ENCODE assay signal across 17 cellular contexts in the genomic region with DNA sequence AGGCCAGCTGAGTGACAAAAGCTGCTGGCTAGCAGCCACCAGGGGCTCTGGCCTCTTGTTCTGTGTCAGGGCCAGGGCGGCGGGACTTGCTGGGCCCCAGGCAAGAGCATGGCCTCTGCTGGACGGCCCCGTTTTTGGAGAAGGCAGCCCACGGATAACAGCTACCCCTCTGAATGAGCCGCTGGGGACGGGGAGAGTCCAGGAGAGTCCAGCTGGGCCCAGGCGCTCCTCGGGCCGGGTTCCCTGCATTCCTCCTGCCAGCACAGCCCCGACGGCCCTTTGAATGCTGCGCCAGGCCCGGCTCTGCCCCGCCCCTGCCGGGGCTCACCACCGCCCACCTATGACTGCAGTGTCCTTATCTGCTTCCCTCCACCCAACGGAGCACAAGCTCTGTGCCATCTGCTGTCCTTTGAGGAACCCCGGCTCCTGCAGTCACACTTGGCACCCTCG. TPM values are rescaled to one million over a fixed set of nuclear protein-coding genes. Genes with fewer than 3 reads are reported as not detected.
DNase-seq lines count a peak whose midpoint lies in the region; ATAC-seq and TF ChIP-seq lines count a peak whose summit lies in the region.
"Had no signal": no experiment of that assay in that cellular context is flagged by ENCODE, and none has a peak within 500 bp of the region (broad histone marks: within the 10 kb centered on the region; RNA-seq: fewer than 3 reads in every experiment).

No MANE protein-coding gene starts in this region.

- no peak for ATAC-seq in HG02970 (IDR thresholded peaks at IDR 0.05; ENCODE audit: low FRiP score, unreplicated experiment)
- no peak for ATAC-seq in naive thymus-derived CD8-positive, alpha-beta T cell

- peak overlapping the region; percentile 81 for H2AK5ac ChIP-seq in neuronal stem cell (ENCODE audit: low read depth, low read length)

- peak overlapping the region; percentile 4 for H2BK12ac ChIP-seq in neuronal stem cell (ENCODE audit: low read length)

- H3K27me3 ChIP-seq in endodermal cell (ENCODE audit: control insufficient read depth, insufficient read depth, low read length, poor library complexity, severe bottlenecking) (no peaks in the 10 kb centered on the region), neuronal stem cell (ENCODE audit: control insufficient read depth in 3 of 3, insufficient read depth in 3 of 3, low read depth in 1 of 3, low read length in 3 of 3) (no peaks in the 10 kb centered on the region)
- H3K27me3 ChIP-seq: spleen had no signal

- no peak for TF ChIP-seq CTCF in RWPE1 (conservative IDR thresholded peaks at IDR 0.05; ENCODE audit: low read depth)
- no peak for TF ChIP-seq CTCF in endodermal cell (conservative IDR thresholded peaks at IDR 0.05)

- H3K4me1 ChIP-seq in endodermal cell (ENCODE audit: control insufficient read depth, insufficient read depth, low read length): no peaks in the 10 kb centered on the region
- H3K4me1 ChIP-seq in neuronal stem cell (ENCODE audit: control insufficient read depth in 2 of 2, insufficient read depth in 1 of 2, low read depth in 1 of 2, low read length in 2 of 2): peaks cover 0 to 7% of the 10 kb centered on the region in 2 donors

- no peak overlapping the region for H3K4me3 ChIP-seq in endodermal cell (ENCODE audit: low read length)
- H3K4me3 ChIP-seq in neuronal stem cell (ENCODE audit: low read length in 2 of 2): no peak overlapping the region
- H3K4me3 ChIP-seq: spleen had no signal

- no peaks in the 10 kb centered on the region for H3K9me3 Mint-ChIP-seq in activated T-cell treated with anti-CD3 and anti-CD28 coated beads, Interleukin-2, amount 50 U/mL, for 24 hours
- H3K9me3 Mint-ChIP-seq in endodermal cell: no peaks in the 10 kb centered on the region
- no peaks in the 10 kb centered on the region for H3K9me3 Mint-ChIP-seq in naive thymus-derived CD8-positive, alpha-beta T cell
- H3K9me3 Mint-ChIP-seq: type B pancreatic cell had no signal

- POLR2A ChIA-PET in RWPE1 (lab: Yijun Ruan, JAX; ENCODE audit: low non-redundant PET): no interaction called here
- POLR2A ChIA-PET in naive thymus-derived CD8-positive, alpha-beta T cell (lab: Charles Lee): interaction anchor here (0.6 to 1.2 kb wide), 3 partner anchors 11 to 131 kb away, joined by 3 to 4 read pairs (median 3); no protein-coding TSS in a partner anchor

- no peak overlapping the region for H4K8ac ChIP-seq in neuronal stem cell (ENCODE audit: low read depth, low read length)

- CTCF ChIA-PET in RWPE1 (lab: Yijun Ruan, JAX): interaction anchor here (0.6 to 6.6 kb wide), 5 partner anchors 12 to 56 kb away, joined by 3 to 37 read pairs (median 5); no protein-coding TSS in a partner anchor

- H2BK120ac ChIP-seq in neuronal stem cell (ENCODE audit: low read depth, low read length): no peak overlapping the region

- no peak overlapping the region for H3K4ac ChIP-seq in neuronal stem cell (ENCODE audit: low read length)

- H2BK15ac ChIP-seq in neuronal stem cell (ENCODE audit: low read length): no peak overlapping the region

- no peak overlapping the region for H3K4me2 ChIP-seq in neuronal stem cell (ENCODE audit: insufficient read depth, low read length, poor library complexity, severe bottlenecking)

- DNase-seq in activated T-cell treated with anti-CD3 and anti-CD28 coated beads, Interleukin-2, amount 50 U/mL, for 24 hours: no peak
- no peak for DNase-seq in activated T-cell treated with anti-CD3 and anti-CD28 coated beads for 4 hours
- DNase-seq in RWPE1 (ENCODE audit: low spot score): no peak
- DNase-seq in endodermal cell: no peak
- no peak for DNase-seq in neuronal stem cell (ENCODE audit: low spot score)
- DNase-seq in nucleus accumbens (lab: John Stamatoyannopoulos, UW): no peak
- no peak for DNase-seq in naive thymus-derived CD8-positive, alpha-beta T cell
- DNase-seq: activated CD4-positive, CD25-positive, alpha-beta regulatory T cell; effector memory CD4-positive, alpha-beta T cell; MV-4-11; NCI-H526 treated with DMSO at 0.1 percent for 48 hours; spleen; T1000 had no signal

- H3K27me3 Mint-ChIP-seq in activated T-cell treated with anti-CD3 and anti-CD28 coated beads, Interleukin-2, amount 50 U/mL, for 24 hours: no peaks in the 10 kb centered on the region
- no peaks in the 10 kb centered on the region for H3K27me3 Mint-ChIP-seq in endodermal cell (ENCODE audit: insufficient read depth)
- H3K27me3 Mint-ChIP-seq in naive thymus-derived CD8-positive, alpha-beta T cell: no peaks in the 10 kb centered on the region
- H3K27me3 Mint-ChIP-seq: activated naive CD8-positive, alpha-beta T cell; type B pancreatic cell had no signal

- peaks cover 98% of the 10 kb centered on the region for H3K36me3 Mint-ChIP-seq in activated T-cell treated with anti-CD3 and anti-CD28 coated beads, Interleukin-2, amount 50 U/mL, for 24 hours (ENCODE audit: low read depth)
- peaks cover 35% of the 10 kb centered on the region for H3K36me3 Mint-ChIP-seq in endodermal cell (ENCODE audit: low read depth)
- H3K36me3 Mint-ChIP-seq in naive thymus-derived CD8-positive, alpha-beta T cell: peaks cover 0 to 29% (median 0%) of the 10 kb centered on the region in 3 donors
- H3K36me3 Mint-ChIP-seq: activated naive CD8-positive, alpha-beta T cell; type B pancreatic cell had no signal

- H3K18ac ChIP-seq in neuronal stem cell (ENCODE audit: low read length): no peak overlapping the region

- no peak overlapping the region for H4K91ac ChIP-seq in neuronal stem cell (ENCODE audit: low read depth, low read length, poor library complexity)

- H3K23ac ChIP-seq in neuronal stem cell (ENCODE audit: low read depth, low read length, poor library complexity): no peak overlapping the region

- no peak overlapping the region for H3K4me3 Mint-ChIP-seq in activated T-cell treated with anti-CD3 and anti-CD28 coated beads, Interleukin-2, amount 50 U/mL, for 24 hours
- H3K4me3 Mint-ChIP-seq in endodermal cell: no peak overlapping the region
- H3K4me3 Mint-ChIP-seq in naive thymus-derived CD8-positive, alpha-beta T cell: no peak overlapping the region
- H3K4me3 Mint-ChIP-seq: activated naive CD8-positive, alpha-beta T cell; type B pancreatic cell had no signal

- no peaks in the 10 kb centered on the region for H3K4me1 Mint-ChIP-seq in activated T-cell treated with anti-CD3 and anti-CD28 coated beads, Interleukin-2, amount 50 U/mL, for 24 hours (ENCODE audit: low read depth)
- peaks cover 2% of the 10 kb centered on the region for H3K4me1 Mint-ChIP-seq in endodermal cell
- H3K4me1 Mint-ChIP-seq in naive thymus-derived CD8-positive, alpha-beta T cell: no peaks in the 10 kb centered on the region

- WGBS in endodermal cell (ENCODE audit: insufficient coverage in 1 of 2, insufficient read length in 1 of 2), 2 experiments: 90 to 94% methylated on average over 18 to 20 of the region's 20 CpGs
- no CpG with 5 or more reads among the region's 20 CpGs for WGBS in neuronal stem cell (ENCODE audit: extremely low coverage in 2 of 2, insufficient read length in 2 of 2, insufficient replicate concordance in 1 of 2), 2 donors

- H3K79me1 ChIP-seq in neuronal stem cell (ENCODE audit: low read depth, low read length): peaks cover 1% of the 10 kb centered on the region

- peak overlapping the region; percentile 98 for H3K27ac ChIP-seq in RWPE1
- no peak overlapping the region for H3K27ac ChIP-seq in endodermal cell (ENCODE audit: low read depth, low read length)
- no peak overlapping the region for H3K27ac ChIP-seq in neuronal stem cell (replicated peaks; ENCODE audit: low read length)
- H3K27ac ChIP-seq: C4-2B had no signal

- H2AFZ ChIP-seq in neuronal stem cell (ENCODE audit: low read length): no peak overlapping the region

- H3K9ac ChIP-seq in endodermal cell (ENCODE audit: extremely low read depth, low read length, poor library complexity, severe bottlenecking): no peak overlapping the region
- H3K9ac ChIP-seq in neuronal stem cell (ENCODE audit: low read depth, low read length, poor library complexity): no peak overlapping the region

- H3K36me3 ChIP-seq in endodermal cell (ENCODE audit: control insufficient read depth, insufficient read depth, low read length) (peaks cover 97% of the 10 kb centered on the region), neuronal stem cell (replicated peaks in 1 of 2; ENCODE audit: control insufficient read depth in 2 of 2, insufficient read depth in 2 of 2, low read length in 2 of 2) (peaks cover 21 to 66% of the 10 kb centered on the region in 2 donors)

- H3K9me3 ChIP-seq in endodermal cell (ENCODE audit: control insufficient read depth, low read length): no peaks in the 10 kb centered on the region
- no peaks in the 10 kb centered on the region for H3K9me3 ChIP-seq in neuronal stem cell (replicated peaks in 1 of 2; ENCODE audit: control insufficient read depth in 2 of 2, insufficient read depth in 1 of 2, low read depth in 1 of 2, low read length in 2 of 2)
- H3K9me3 ChIP-seq: spleen had no signal

- peak overlapping the region; percentile 13 for H2BK5ac ChIP-seq in neuronal stem cell (ENCODE audit: low read length)

- peak overlapping the region; percentile 31 for H3K14ac ChIP-seq in neuronal stem cell (ENCODE audit: low read length)

- H3K27ac Mint-ChIP-seq in activated T-cell treated with anti-CD3 and anti-CD28 coated beads, Interleukin-2, amount 50 U/mL, for 24 hours: peak overlapping the region; percentile 77
- peak overlapping the region; percentile 21 for H3K27ac Mint-ChIP-seq in endodermal cell
- no peak overlapping the region for H3K27ac Mint-ChIP-seq in naive thymus-derived CD8-positive, alpha-beta T cell
- H3K27ac Mint-ChIP-seq: activated naive CD8-positive, alpha-beta T cell; type B pancreatic cell had no signal

RNA-seq across cellular contexts. Expression of a gene that starts 33.4 kb away (rescaled TPM):
- 100 to 1,000 TPM; 374 to 588 TPM for total RNA-seq in endodermal cell
- polyA plus RNA-seq in endodermal cell (2013, experiment 1 of 2): 144 TPM
- 134 TPM for polyA plus RNA-seq in endodermal cell (2013, experiment 2 of 2)
- polyA plus RNA-seq in neuronal stem cell (2013, experiment 1 of 2): 18.4 TPM
- polyA plus RNA-seq in neuronal stem cell (2013, experiment 2 of 2): 18.6 TPM
- 10 to 100 TPM; 18.0 to 20.7 TPM for total RNA-seq in naive thymus-derived CD8-positive, alpha-beta T cell
- 1 to 10 TPM; 2.0 to 3.6 (median 3.2) TPM for polyA plus RNA-seq in naive thymus-derived CD8-positive, alpha-beta T cell

Comparison
In these comparisons a context has a peak if more than half of its experiments do, and no peak if none do; other contexts are left out.
1. H3K27ac Mint-ChIP-seq: peak in activated T-cell treated with anti-CD3 and anti-CD28 coated beads, Interleukin-2, amount 50 U/mL, for 24 hours (single experiment) and endodermal cell (single experiment); none in naive thymus-derived CD8-positive, alpha-beta T cell (0 of 10).
2. RNA of a gene that starts 33.4 kb away (total RNA-seq): 374 to 588 TPM in endodermal cell; 18.0 to 20.7 TPM in naive thymus-derived CD8-positive, alpha-beta T cell; every median in the first group is over 10 times any median in the second.